ENCODE assay signal across 8 cellular contexts in genomic region chr3:66469220-66469640, GRCh38. TPM values are rescaled to one million over a fixed set of nuclear protein-coding genes. Genes with fewer than 3 reads are reported as not detected.
DNase-seq lines count a peak whose midpoint lies in the region; ATAC-seq and TF ChIP-seq lines count a peak whose summit lies in the region.

No MANE protein-coding gene starts in this region.

- no peaks in the 10 kb centered on the region for H3K9me3 Mint-ChIP-seq in activated T-helper 2 cell treated with anti-CD3 and anti-CD28 coated beads, Interferon-gamma antibody, Interleukin-2, Interleukin-4, amounts not matched to agents 10 μg/mL and 5 μg/mL and 100 μg/mL, durations not matched to agents 14 hours and 24 hours and 36 hours

- peak; percentile 65 for ATAC-seq in GM19455 (IDR thresholded peaks at IDR 0.05; ENCODE audit: unreplicated experiment)
- peak; percentile 62 for ATAC-seq in HG03066 (IDR thresholded peaks at IDR 0.05; ENCODE audit: low read depth, unreplicated experiment)

- H3K36me3 Mint-ChIP-seq in activated T-helper 2 cell treated with anti-CD3 and anti-CD28 coated beads, Interferon-gamma antibody, Interleukin-2, Interleukin-4, amounts not matched to agents 10 μg/mL and 5 μg/mL and 100 μg/mL, durations not matched to agents 14 hours and 24 hours and 36 hours (ENCODE audit: low read depth) = peaks cover 32% of the 10 kb centered on the region

- intact Hi-C loops in activated T-helper 2 cell treated with anti-CD3 and anti-CD28 coated beads, Interferon-gamma antibody, Interleukin-2, Interleukin-4, amounts not matched to agents 10 μg/mL and 5 μg/mL and 100 μg/mL, durations not matched to agents 14 hours and 24 hours and 36 hours (cut with micrococcal nuclease) = loop anchor here (2.0 to 5.0 kb wide), 3 partner anchors 114 to 437 kb away; no protein-coding TSS in a partner anchor

- H3K4me3 Mint-ChIP-seq in activated T-helper 2 cell treated with anti-CD3 and anti-CD28 coated beads, Interferon-gamma antibody, Interleukin-2, Interleukin-4, amounts not matched to agents 10 μg/mL and 5 μg/mL and 100 μg/mL, durations not matched to agents 14 hours and 24 hours and 36 hours (ENCODE audit: low read depth) = peak overlapping the region; percentile 67

- DNase-seq in GM12865 (ENCODE audit: low read depth) (peak; percentile 86), AML-193 (lab: John Stamatoyannopoulos, UW) (no peak), COR-L47 (lab: John Stamatoyannopoulos, UW) (no peak), SJCRH30 (no peak), DMS 273 treated with DMSO at 0.1 percent for 48 hours (lab: John Stamatoyannopoulos, UW) (no peak)
- no peak for DNase-seq in activated T-helper 2 cell treated with anti-CD3 and anti-CD28 coated beads, Interferon-gamma antibody, Interleukin-2, Interleukin-4, amounts not matched to agents 10 μg/mL and 5 μg/mL and 100 μg/mL, durations not matched to agents 14 hours and 24 hours and 36 hours (ENCODE audit: low spot score)

- no peaks in the 10 kb centered on the region for H3K9me3 ChIP-seq in SJCRH30 (replicated peaks)

- no peaks in the 10 kb centered on the region for H3K27me3 Mint-ChIP-seq in activated T-helper 2 cell treated with anti-CD3 and anti-CD28 coated beads, Interferon-gamma antibody, Interleukin-2, Interleukin-4, amounts not matched to agents 10 μg/mL and 5 μg/mL and 100 μg/mL, durations not matched to agents 14 hours and 24 hours and 36 hours (ENCODE audit: low read depth)

- peak overlapping the region; percentile 92 for H3K27ac Mint-ChIP-seq in activated T-helper 2 cell treated with anti-CD3 and anti-CD28 coated beads, Interferon-gamma antibody, Interleukin-2, Interleukin-4, amounts not matched to agents 10 μg/mL and 5 μg/mL and 100 μg/mL, durations not matched to agents 14 hours and 24 hours and 36 hours

- no peak for TF ChIP-seq CTCF in GM12865 (IDR thresholded peaks at IDR 0.05; ENCODE audit: insufficient read depth, low read depth, low read length, missing control alignments)

- no peaks in the 10 kb centered on the region for H3K36me3 ChIP-seq in SJCRH30

- peaks cover 10% of the 10 kb centered on the region for H3K4me1 ChIP-seq in SJCRH30

- H3K27me3 ChIP-seq in SJCRH30 = no peaks in the 10 kb centered on the region

- H3K4me3 ChIP-seq in GM12865 (ENCODE audit: low read depth, low read length) = peak overlapping the region; percentile 37; the same call in 1 of the 2 replicates
- H3K4me3 ChIP-seq in SJCRH30 = no peak overlapping the region

- peaks cover 78% of the 10 kb centered on the region for H3K4me1 Mint-ChIP-seq in activated T-helper 2 cell treated with anti-CD3 and anti-CD28 coated beads, Interferon-gamma antibody, Interleukin-2, Interleukin-4, amounts not matched to agents 10 μg/mL and 5 μg/mL and 100 μg/mL, durations not matched to agents 14 hours and 24 hours and 36 hours (ENCODE audit: low read depth)

- no peak overlapping the region for H3K27ac ChIP-seq in SJCRH30

RNA-seq across cellular contexts. Expression of gene LRIG1, which starts 31.6 kb away (rescaled TPM):
- 42.5 and 47.9 TPM in 2 replicates for total RNA-seq in activated T-helper 2 cell treated with anti-CD3 and anti-CD28 coated beads, Interferon-gamma antibody, Interleukin-2, Interleukin-4, amounts not matched to agents 10 μg/mL and 5 μg/mL and 100 μg/mL, durations not matched to agents 14 hours and 24 hours and 36 hours
- total RNA-seq in SJCRH30 (2014; rRNA removed; shearing (Covaris generic)) = 16.9 and 17.4 TPM in 2 replicates
